ENCODE assay signal across 9 cellular contexts in genomic region chr14:68663385-68664076, GRCh38.
A peak's percentile ranks its signal among the peaks of the same experiment; 100 is the strongest.
DNase-seq lines count a peak whose midpoint lies in the region; ATAC-seq and TF ChIP-seq lines count a peak whose summit lies in the region.
"Had no signal": no experiment of that assay in that cellular context is flagged by ENCODE, and none has a peak within 500 bp of the region (broad histone marks: within the 10 kb centered on the region; RNA-seq: fewer than 3 reads in every experiment).

No MANE protein-coding gene starts in this region.

- H3K27me3 Mint-ChIP-seq in activated CD8-positive, alpha-beta T cell treated with anti-CD3 and anti-CD28 coated beads, Interleukin-2, amount 10 ng/mL, durations not matched to agents 7 days and 5 days (ENCODE audit: low read depth): no peaks in the 10 kb centered on the region
- peaks cover 0 to 11% (median 4%) of the 10 kb centered on the region in 3 donors for H3K27me3 Mint-ChIP-seq in CD14-positive monocyte (ENCODE audit: low read depth in 3 of 3)

- POLR2A ChIA-PET in activated CD8-positive, alpha-beta T cell treated with anti-CD3 and anti-CD28 coated beads, Interleukin-2, amount 10 ng/mL, durations not matched to agents 7 days and 5 days (lab: Charles Lee): interaction anchor here (1.0 to 1.5 kb wide), 4 partner anchors 125 to 153 kb away, joined by 4 to 5 read pairs (median 5); no protein-coding TSS in a partner anchor

- H3K36me3 ChIP-seq in muscle layer of duodenum (ENCODE audit: control insufficient read depth in 1 of 2, insufficient read depth in 2 of 2, low read length in 2 of 2): no peaks in the 10 kb centered on the region

- CTCF ChIA-PET in activated CD8-positive, alpha-beta T cell treated with anti-CD3 and anti-CD28 coated beads, Interleukin-2, amount 10 ng/mL, durations not matched to agents 7 days and 5 days (lab: Charles Lee): interaction anchor here (0.9 to 4.7 kb wide), 8 partner anchors 17 to 415 kb away, joined by 3 to 30 read pairs (median 4); no protein-coding TSS in a partner anchor

- peaks cover 23% of the 10 kb centered on the region for H3K4me1 Mint-ChIP-seq in activated CD8-positive, alpha-beta T cell treated with anti-CD3 and anti-CD28 coated beads, Interleukin-2, amount 10 ng/mL, durations not matched to agents 7 days and 5 days (ENCODE audit: low read depth)
- peaks cover 9% of the 10 kb centered on the region for H3K4me1 Mint-ChIP-seq in CD14-positive monocyte

- H3K27me3 ChIP-seq in muscle layer of duodenum (ENCODE audit: low read depth, low read length): no peaks in the 10 kb centered on the region

- no peak for TF ChIP-seq CTCF in CD14-positive monocyte (IDR thresholded peaks at IDR 0.05)

- peak overlapping the region; percentile 10 for H3K27ac ChIP-seq in muscle layer of duodenum (ENCODE audit: low read length)
- H3K27ac ChIP-seq: KMS-11 had no signal

- peak; percentile 30 for DNase-seq in activated CD8-positive, alpha-beta T cell treated with anti-CD3 and anti-CD28 coated beads, Interleukin-2, amount 10 ng/mL, durations not matched to agents 7 days and 5 days
- DNase-seq in kidney tubule cell (ENCODE audit: low spot score) (no peak), nucleus accumbens (lab: John Stamatoyannopoulos, UW) (no peak), germinal center (ENCODE audit: low spot score) (no peak), CD14-positive monocyte (ENCODE audit: low spot score) (no peak)

- H3K4me3 ChIP-seq in muscle layer of duodenum (ENCODE audit: low read depth in 1 of 2, low read length in 2 of 2): peak overlapping the region in 1 of 2 donors; percentile 13

- H3K27ac Mint-ChIP-seq in activated CD8-positive, alpha-beta T cell treated with anti-CD3 and anti-CD28 coated beads, Interleukin-2, amount 10 ng/mL, durations not matched to agents 7 days and 5 days: peak overlapping the region; percentile 69
- H3K27ac Mint-ChIP-seq in CD14-positive monocyte: no peak overlapping the region

- no peaks in the 10 kb centered on the region for H3K9me3 ChIP-seq in muscle layer of duodenum (ENCODE audit: control insufficient read depth in 1 of 2, low read length in 2 of 2)

- H3K9me3 Mint-ChIP-seq in activated CD8-positive, alpha-beta T cell treated with anti-CD3 and anti-CD28 coated beads, Interleukin-2, amount 10 ng/mL, durations not matched to agents 7 days and 5 days (ENCODE audit: insufficient read depth): no peaks in the 10 kb centered on the region
- H3K9me3 Mint-ChIP-seq in CD14-positive monocyte: peaks cover 0 to 3% (median 0%) of the 10 kb centered on the region in 7 donors

- peak overlapping the region; percentile 57 for H3K4me3 Mint-ChIP-seq in activated CD8-positive, alpha-beta T cell treated with anti-CD3 and anti-CD28 coated beads, Interleukin-2, amount 10 ng/mL, durations not matched to agents 7 days and 5 days
- H3K4me3 Mint-ChIP-seq in CD14-positive monocyte: no peak overlapping the region

- intact Hi-C loops in CD14-positive monocyte (cut with micrococcal nuclease): no loop called here

- H3K4me1 ChIP-seq in muscle layer of duodenum (ENCODE audit: control insufficient read depth in 1 of 2, insufficient read depth in 2 of 2, low read length in 2 of 2): peaks cover 38 to 52% of the 10 kb centered on the region in 2 donors

- H3K36me3 Mint-ChIP-seq in activated CD8-positive, alpha-beta T cell treated with anti-CD3 and anti-CD28 coated beads, Interleukin-2, amount 10 ng/mL, durations not matched to agents 7 days and 5 days (ENCODE audit: low read depth): no peaks in the 10 kb centered on the region
- no peaks in the 10 kb centered on the region for H3K36me3 Mint-ChIP-seq in CD14-positive monocyte

- peak; percentile 82 for ATAC-seq in GM18519 (IDR thresholded peaks at IDR 0.05; ENCODE audit: low FRiP score, unreplicated experiment)
- peak; percentile 88 for ATAC-seq in HG02759 (IDR thresholded peaks at IDR 0.05; ENCODE audit: unreplicated experiment)
- ATAC-seq in activated CD8-positive, alpha-beta T cell treated with anti-CD3 and anti-CD28 coated beads, Interleukin-2, amount 10 ng/mL, durations not matched to agents 7 days and 5 days: peak; percentile 70
